In genomic region chr12:26701604-26702215, GRCh38 we compare ENCODE assay signal across 8 cellular contexts.
DNase-seq lines count a peak whose midpoint lies in the region; ATAC-seq and TF ChIP-seq lines count a peak whose summit lies in the region.

No MANE protein-coding gene starts in this region.

- no peak overlapping the region for H3K4me3 Mint-ChIP-seq in HFFc6

- no peak overlapping the region for H3K4me3 ChIP-seq in Peyer's patch

- TF ChIP-seq CTCF in HFFc6 (IDR thresholded peaks at IDR 0.05) (peak; percentile 87), Peyer's patch (IDR thresholded peaks at IDR 0.05) (peak; percentile 22 to 60 (median 56))

- H3K36me3 Mint-ChIP-seq in HFFc6 (ENCODE audit: low read depth) = peaks cover 6% of the 10 kb centered on the region

- H3K27ac ChIP-seq in Peyer's patch = no peak overlapping the region

- H3K9me3 Mint-ChIP-seq in HFFc6 = no peaks in the 10 kb centered on the region

- no peak overlapping the region for H3K27ac Mint-ChIP-seq in HFFc6

- no peaks in the 10 kb centered on the region for H3K27me3 Mint-ChIP-seq in HFFc6 (ENCODE audit: insufficient read depth)

- ATAC-seq in GM18517 (IDR thresholded peaks at IDR 0.05; ENCODE audit: unreplicated experiment) (no peak), GM19463 (IDR thresholded peaks at IDR 0.05; ENCODE audit: unreplicated experiment) (no peak), HG03354 (IDR thresholded peaks at IDR 0.05; ENCODE audit: poor library complexity, severe bottlenecking, unreplicated experiment) (no peak)

- no peaks in the 10 kb centered on the region for H3K9me3 ChIP-seq in Peyer's patch

- no peaks in the 10 kb centered on the region for H3K27me3 ChIP-seq in Peyer's patch

- TF ChIP-seq POLR2A in Peyer's patch (IDR thresholded peaks at IDR 0.05) (no peak), erythroblast (IDR thresholded peaks at IDR 0.05; ENCODE audit: low read length) (no peak)

- peaks cover 14% of the 10 kb centered on the region for H3K4me1 Mint-ChIP-seq in HFFc6 (ENCODE audit: low read depth)

- H3K36me3 ChIP-seq in Peyer's patch = no peaks in the 10 kb centered on the region

- peaks cover 0 to 13% (median 3%) of the 10 kb centered on the region in 4 donors for H3K4me1 ChIP-seq in Peyer's patch

- peak; percentile 4 for DNase-seq in CMK (ENCODE audit: low read depth)
- peak; percentile 52 for DNase-seq in HFFc6
- DNase-seq in Peyer's patch = no peak
- peak; percentile 53 to 67 for DNase-seq in erythroblast (lab: John Stamatoyannopoulos, UW)
- DNase-seq in putamen (ENCODE audit: low spot score) = peak; percentile 55

Comparison
In these comparisons a context has a peak if more than half of its experiments do, and no peak if none do; other contexts are left out.
1. DNase-seq: peak in CMK (single experiment), HFFc6 (single experiment), erythroblast (2 of 2) and putamen (single experiment); none in Peyer's patch (0 of 3).